Comparison of ENCODE assay signal across 11 cellular contexts in genomic region chr14:85444685-85445084, GRCh38.
DNase-seq lines count a peak whose midpoint lies in the region; ATAC-seq and TF ChIP-seq lines count a peak whose summit lies in the region.
"Had no signal": no experiment of that assay in that cellular context is flagged by ENCODE, and none has a peak within 500 bp of the region (broad histone marks: within the 10 kb centered on the region; RNA-seq: fewer than 3 reads in every experiment).

No MANE protein-coding gene starts in this region.

- H3K9me2 ChIP-seq in GM23338 (ENCODE audit: insufficient read depth), result no peaks in the 10 kb centered on the region

- H3K4me3 Mint-ChIP-seq in GM23338, result no peak overlapping the region

- DNase-seq in NCI-H748 (lab: John Stamatoyannopoulos, UW; ENCODE audit: unreplicated experiment) (peak; percentile 65), NCI-H748 treated with DMSO at 0.1 percent for 48 hours (lab: John Stamatoyannopoulos, UW) (no peak), NCI-H187 treated with DMSO at 0.1 percent for 48 hours (lab: John Stamatoyannopoulos, UW) (peak; percentile 80), astrocyte of the hippocampus (ENCODE audit: low read depth, low spot score) (peak; percentile 90), renal cortical epithelial cell (ENCODE audit: low read depth) (peak; percentile 89), GM23338 (ENCODE audit: low spot score) (no peak), germinal center (ENCODE audit: low spot score) (no peak)
- DNase-seq: kidney; stimulated activated naive CD4-positive, alpha-beta T cell; T-helper 2 cell had no signal

- no peak overlapping the region for H3K27ac ChIP-seq in GM23338 (ENCODE audit: low read depth)

- no peak for TF ChIP-seq CTCF in GM23338 (conservative IDR thresholded peaks at IDR 0.05; ENCODE audit: low read depth in 2 of 2)

- no peaks in the 10 kb centered on the region for H3K27me3 Mint-ChIP-seq in GM23338 (ENCODE audit: insufficient read depth, low read depth, poor library complexity)

- H3K36me3 Mint-ChIP-seq in GM23338 (ENCODE audit: low read depth), result no peaks in the 10 kb centered on the region

- no peak for ATAC-seq in HG03280 (IDR thresholded peaks at IDR 0.05; ENCODE audit: unreplicated experiment)
- no peak for ATAC-seq in GM23338

- no peak overlapping the region; the same call in 1 of the 2 replicates for H2AFZ ChIP-seq in GM23338

- H3K4me2 ChIP-seq in GM23338, result no peak overlapping the region

- H3K27me3 ChIP-seq in GM23338 (ENCODE audit: insufficient read depth), result no peaks in the 10 kb centered on the region

- no peaks in the 10 kb centered on the region for H3K9me3 Mint-ChIP-seq in GM23338

- no peaks in the 10 kb centered on the region for H3K79me2 ChIP-seq in GM23338 (replicated peaks; ENCODE audit: insufficient read depth)

- H3K4me1 Mint-ChIP-seq in GM23338, result no peaks in the 10 kb centered on the region

- no peak overlapping the region for H3K4me3 ChIP-seq in GM23338

- H3K36me3 ChIP-seq in GM23338 (ENCODE audit: insufficient read depth), result no peaks in the 10 kb centered on the region

- no peaks in the 10 kb centered on the region for H3K4me1 ChIP-seq in GM23338 (ENCODE audit: insufficient read depth)

- H3F3A ChIP-seq in GM23338 (replicated peaks; ENCODE audit: low read depth), result no peaks in the 10 kb centered on the region

- H4K20me1 ChIP-seq in GM23338 (replicated peaks; ENCODE audit: insufficient read depth), result no peaks in the 10 kb centered on the region

- H3K27ac Mint-ChIP-seq in GM23338, result no peak overlapping the region

TF ChIP-seq in GM23338, 12 proteins besides CTCF, POLR2A, EP300 and RAD21:
- no peak for TF ChIP-seq NANOG (IDR thresholded peaks at IDR 0.05; ENCODE audit: borderline replicate concordance)
- TF ChIP-seq ZNF331 (CRISPR knock-in tag; IDR thresholded peaks at IDR 0.05; ENCODE audit: low read depth), result no peak
- TF ChIP-seq ETS1 (IDR thresholded peaks at IDR 0.05), result no peak
- TF ChIP-seq EZH2phosphoT487 (IDR thresholded peaks at IDR 0.05; ENCODE audit: unreplicated experiment), result no peak

Comparison
In these comparisons a context has a peak if more than half of its experiments do, and no peak if none do; other contexts are left out.
1. DNase-seq: peak in NCI-H748 (single experiment), NCI-H187 treated with DMSO at 0.1 percent for 48 hours (single experiment), astrocyte of the hippocampus (single experiment) and renal cortical epithelial cell (single experiment); none in NCI-H748 treated with DMSO at 0.1 percent for 48 hours (single experiment), GM23338 (single experiment) and germinal center (single experiment).